14 cellular contexts compared by ENCODE assay signal in genomic region chr7:40463449-40463848, GRCh38.
"Had no signal": no experiment of that assay in that cellular context is flagged by ENCODE, and none has a peak within 500 bp of the region (broad histone marks: within the 10 kb centered on the region; RNA-seq: fewer than 3 reads in every experiment).

No MANE protein-coding gene starts in this region.

- H3K4me2 ChIP-seq: hepatocyte had no signal

- H2AFZ ChIP-seq: hepatocyte, parathyroid adenoma had no signal

- H3K9ac ChIP-seq: parathyroid adenoma had no signal

- H3K9me3 ChIP-seq: esophagus muscularis mucosa, left ventricle myocardium inferior, tibial nerve, uterus had no signal

- H3K27me3 ChIP-seq: esophagus muscularis mucosa, hepatocyte, tibial nerve, uterus had no signal

- ATAC-seq: stimulated activated memory B cell treated with anti-CD40 and anti-IgM and Interleukin-4, amounts not matched to agents 10 μg/mL and 1 μg/mL and 100 μg/mL, for 72 hours had no signal

- H3K4me1 ChIP-seq: left ventricle myocardium inferior, parathyroid adenoma, uterus had no signal

- DNase-seq: activated CD4-positive, alpha-beta T cell treated with anti-CD3 and anti-CD28 coated beads, Interleukin-2, amount 10 ng/mL, durations not matched to agents 7 days and 5 days; activated CD8-positive, alpha-beta memory T cell treated with anti-CD3 and anti-CD28 coated beads for 24 hours; activated naive CD4-positive, alpha-beta T cell; anterior cingulate cortex; cortex of kidney; effector CD4-positive, alpha-beta T cell; left ventricle myocardium inferior; stimulated activated CD4-positive, alpha-beta T cell treated with anti-CD3 and anti-CD28 coated beads, Interleukin-2, amount 100 ng/mL, for 48 hours; uterus had no signal

- H3K36me3 ChIP-seq: esophagus muscularis mucosa, left ventricle myocardium inferior, tibial nerve, uterus had no signal

- H3K79me2 ChIP-seq: hepatocyte, parathyroid adenoma had no signal

- H3K4me3 ChIP-seq: esophagus muscularis mucosa, hepatocyte, left ventricle myocardium inferior, tibial nerve, uterus had no signal

- H3K27ac ChIP-seq: esophagus muscularis mucosa, hepatocyte, left ventricle myocardium inferior, parathyroid adenoma, tibial nerve, uterus had no signal
